In genomic region chr5:4579679-4580078, GRCh38 we compare ENCODE assay signal across 23 cellular contexts.
"Had no signal": no experiment of that assay in that cellular context is flagged by ENCODE, and none has a peak within 500 bp of the region (broad histone marks: within the 10 kb centered on the region; RNA-seq: fewer than 3 reads in every experiment).

No MANE protein-coding gene starts in this region.

- H3K27me3 ChIP-seq: Peyer's patch, SJSA1 had no signal

- H3K27ac Mint-ChIP-seq: activated B cell treated with CpG ODN at 0.5 μM for 24 hours; activated CD4-positive, alpha-beta memory T cell treated with anti-CD3 and anti-CD28 coated beads for 36 hours; activated CD4-positive, alpha-beta T cell treated with anti-CD3 and anti-CD28 coated beads, Interleukin-2, amount 10 ng/mL, durations not matched to agents 7 days and 5 days; activated naive CD4-positive, alpha-beta T cell treated with anti-CD3 and anti-CD28 coated beads for 36 hours; activated naive CD8-positive, alpha-beta T cell; activated T-helper 17 cell treated with anti-CD3 and anti-CD28 coated beads, Interleukin-2, amount 50 U/mL, for 72 hours; brain; T-helper 17 cell had no signal

- H3K4me1 ChIP-seq: Peyer's patch had no signal

- H3K27ac ChIP-seq: Peyer's patch, SJSA1 had no signal

- H3K9me3 ChIP-seq: SJSA1 had no signal

- DNase-seq: activated B cell treated with CpG ODN at 0.5 μM for 24 hours; activated CD4-positive, alpha-beta memory T cell treated with anti-CD3 and anti-CD28 coated beads for 36 hours; activated CD4-positive, alpha-beta T cell treated with anti-CD3 and anti-CD28 coated beads for 1 hour; activated CD4-positive, alpha-beta T cell treated with anti-CD3 and anti-CD28 coated beads, Interleukin-2, amount 10 ng/mL, durations not matched to agents 7 days and 5 days; activated CD8-positive, alpha-beta memory T cell treated with anti-CD3 and anti-CD28 coated beads for 24 hours; activated gamma-delta T cell; activated naive CD4-positive, alpha-beta T cell treated with anti-CD3 and anti-CD28 coated beads for 36 hours; activated T-cell treated with anti-CD3 and anti-CD28 coated beads, Interleukin-2, amount 50 U/mL, for 48 hours; amygdala; KG1; NCI-H1048; NCI-H187; NCI-H2081; NCI-H69; Peyer's patch; SHP77; T-helper 17 cell; T-helper 9 cell had no signal

- H3K4me3 ChIP-seq: Peyer's patch, SJSA1 had no signal

- H3K36me3 Mint-ChIP-seq: activated CD4-positive, alpha-beta memory T cell treated with anti-CD3 and anti-CD28 coated beads for 36 hours; activated naive CD8-positive, alpha-beta T cell; brain had no signal

- H3K27me3 Mint-ChIP-seq: activated B cell treated with CpG ODN at 0.5 μM for 24 hours; activated CD4-positive, alpha-beta memory T cell treated with anti-CD3 and anti-CD28 coated beads for 36 hours; activated CD4-positive, alpha-beta T cell treated with anti-CD3 and anti-CD28 coated beads, Interleukin-2, amount 10 ng/mL, durations not matched to agents 7 days and 5 days; activated naive CD8-positive, alpha-beta T cell; activated T-helper 17 cell treated with anti-CD3 and anti-CD28 coated beads, Interleukin-2, amount 50 U/mL, for 72 hours; central memory CD8-positive, alpha-beta T cell; T-helper 17 cell had no signal

- H3K4me3 Mint-ChIP-seq: activated B cell treated with CpG ODN at 0.5 μM for 24 hours; activated CD4-positive, alpha-beta memory T cell treated with anti-CD3 and anti-CD28 coated beads for 36 hours; activated CD4-positive, alpha-beta T cell treated with anti-CD3 and anti-CD28 coated beads, Interleukin-2, amount 10 ng/mL, durations not matched to agents 7 days and 5 days; activated naive CD4-positive, alpha-beta T cell treated with anti-CD3 and anti-CD28 coated beads for 36 hours; activated naive CD8-positive, alpha-beta T cell; activated T-helper 17 cell treated with anti-CD3 and anti-CD28 coated beads, Interleukin-2, amount 50 U/mL, for 72 hours; brain; central memory CD8-positive, alpha-beta T cell; T-helper 17 cell had no signal

- H3K36me3 ChIP-seq: Peyer's patch, SJSA1 had no signal

- H3K4me1 Mint-ChIP-seq: activated B cell treated with CpG ODN at 0.5 μM for 24 hours; activated CD4-positive, alpha-beta T cell treated with anti-CD3 and anti-CD28 coated beads, Interleukin-2, amount 10 ng/mL, durations not matched to agents 7 days and 5 days; activated T-helper 17 cell treated with anti-CD3 and anti-CD28 coated beads, Interleukin-2, amount 50 U/mL, for 72 hours; central memory CD8-positive, alpha-beta T cell; T-helper 17 cell had no signal
